In genomic region chr1:59671953-59672305, GRCh38 we compare ENCODE assay signal across 24 cellular contexts.
DNase-seq lines count a peak whose midpoint lies in the region; ATAC-seq, FAIRE-seq and TF ChIP-seq lines count a peak whose summit lies in the region.
"Had no signal": no experiment of that assay in that cellular context is flagged by ENCODE, and none has a peak within 500 bp of the region (broad histone marks: within the 10 kb centered on the region; RNA-seq: fewer than 3 reads in every experiment).

No MANE protein-coding gene starts in this region.

- no peak overlapping the region for H3K4me2 ChIP-seq in keratinocyte (ENCODE audit: control insufficient read depth, extremely low read depth, insufficient read depth, low read depth, low read length)
- H3K4me2 ChIP-seq: KMS-11 had no signal

- DNase-seq in Caco-2 (no peak), body of pancreas (no peak), keratinocyte (ENCODE audit: low read depth, low spot score) (no peak), prostate gland (ENCODE audit: low spot score) (no peak), cerebellar cortex (ENCODE audit: low spot score) (no peak), SKM-1 (lab: John Stamatoyannopoulos, UW; ENCODE audit: unreplicated experiment) (no peak)
- DNase-seq: AML-193; CD8-positive, alpha-beta memory T cell; GDM1; HCEC 1CT; MV-4-11; NCI-H1694; NCI-H2081 treated with DMSO at 0.1 percent for 48 hours; NCI-H446 treated with DMSO at 0.1 percent for 48 hours; NCI-H526 treated with DMSO at 0.1 percent for 48 hours; OCI-M1 had no signal

- no peaks in the 10 kb centered on the region for H3K27me3 ChIP-seq in Caco-2 (replicated peaks; ENCODE audit: control insufficient read depth, insufficient read depth, low read length)
- H3K27me3 ChIP-seq in body of pancreas = no peaks in the 10 kb centered on the region
- no peaks in the 10 kb centered on the region for H3K27me3 ChIP-seq in keratinocyte (ENCODE audit: control insufficient read depth, extremely low read depth, insufficient read depth, low read length)
- H3K27me3 ChIP-seq in prostate gland (replicated peaks; ENCODE audit: insufficient read depth) = no peaks in the 10 kb centered on the region
- H3K27me3 ChIP-seq: SJSA1 had no signal

- H3K27me3 Mint-ChIP-seq in Caco-2 (ENCODE audit: insufficient read depth, unreplicated experiment) = no peaks in the 10 kb centered on the region
- H3K27me3 Mint-ChIP-seq: CD8-positive, alpha-beta memory T cell had no signal

- no peak overlapping the region for H3K4me3 ChIP-seq in Caco-2 (ENCODE audit: low read depth, low read length)
- no peak overlapping the region for H3K4me3 ChIP-seq in body of pancreas
- no peak overlapping the region for H3K4me3 ChIP-seq in keratinocyte (ENCODE audit: control insufficient read depth in 2 of 3, extremely low read depth in 1 of 3, insufficient read depth in 2 of 3, low read depth in 1 of 3, low read length in 3 of 3)
- no peak overlapping the region for H3K4me3 ChIP-seq in prostate gland
- H3K4me3 ChIP-seq: SJSA1 had no signal

- no peaks in the 10 kb centered on the region for H3K9me3 Mint-ChIP-seq in Caco-2 (ENCODE audit: unreplicated experiment)
- H3K9me3 Mint-ChIP-seq: CD8-positive, alpha-beta memory T cell had no signal

- CTCF ChIA-PET in Caco-2 (lab: Charles Lee) = no interaction called here

- H3K9me3 ChIP-seq in Caco-2 (no peaks in the 10 kb centered on the region), body of pancreas (no peaks in the 10 kb centered on the region), keratinocyte (ENCODE audit: control insufficient read depth, low read depth, low read length) (no peaks in the 10 kb centered on the region), prostate gland (no peaks in the 10 kb centered on the region)

- no TSS peak for BruUV-seq in Caco-2 (replicated peaks; lab: Mats Ljungman, UMichigan)

- H3K9ac ChIP-seq in keratinocyte (ENCODE audit: control insufficient read depth, extremely low read depth, insufficient read depth, low read length) = no peak overlapping the region
- H3K9ac ChIP-seq: KMS-11 had no signal

- H3K27ac ChIP-seq in body of pancreas (peak overlapping the region in 3 of 4 donors; percentile 8 to 84 (median 73)), keratinocyte (ENCODE audit: control insufficient read depth, insufficient read depth, low read length) (peak overlapping the region; percentile 99), prostate gland (peak overlapping the region; percentile 70 to 73)
- H3K27ac ChIP-seq: C4-2B, KMS-11 had no signal

- H3K4me3 Mint-ChIP-seq in Caco-2 (ENCODE audit: unreplicated experiment) = no peak overlapping the region
- H3K4me3 Mint-ChIP-seq: CD8-positive, alpha-beta memory T cell had no signal

- no peak for FAIRE-seq in keratinocyte (lab: Jason Lieb, UNC)
- FAIRE-seq: HTR-8/SVneo, RCC 7860 had no signal

- peaks cover 16% of the 10 kb centered on the region for H3K4me1 Mint-ChIP-seq in Caco-2 (ENCODE audit: low read depth, unreplicated experiment)
- H3K4me1 Mint-ChIP-seq: CD8-positive, alpha-beta memory T cell had no signal

- TF ChIP-seq CTCF in Caco-2 (IDR thresholded peaks at IDR 0.05; ENCODE audit: insufficient read depth in 1 of 2, low read depth in 1 of 2, low read length in 1 of 2, severe bottlenecking in 1 of 2, unreplicated experiment in 1 of 2) (no peak), body of pancreas (IDR thresholded peaks at IDR 0.05) (no peak), keratinocyte (optimal IDR thresholded peaks at IDR 0.05 in 1 of 3, IDR thresholded peaks at IDR 0.05 in 1 of 3, conservative IDR thresholded peaks at IDR 0.05 in 1 of 3; ENCODE audit: extremely low read depth in 1 of 3, insufficient read depth in 2 of 3, low read length in 3 of 3) (no peak), prostate gland (IDR thresholded peaks at IDR 0.05) (no peak)

- H3K4me1 ChIP-seq in Caco-2 (peaks cover 9% of the 10 kb centered on the region; the same call in 1 of the 2 replicates), body of pancreas (peaks cover 53% of the 10 kb centered on the region), keratinocyte (ENCODE audit: control insufficient read depth, extremely low read depth, insufficient read depth, low read length) (peaks cover 57% of the 10 kb centered on the region), prostate gland (replicated peaks) (peaks cover 10% of the 10 kb centered on the region)

- ATAC-seq in body of pancreas = no peak
- ATAC-seq in GM18511 (IDR thresholded peaks at IDR 0.05; ENCODE audit: unreplicated experiment) = no peak
- no peak for ATAC-seq in HG03045 (IDR thresholded peaks at IDR 0.05; ENCODE audit: unreplicated experiment)
- ATAC-seq: Right ventricle myocardium inferior had no signal

- WGBS in body of pancreas, 2 donors = 69 to 86% methylated on average over 4 of the region's 4 CpGs
- WGBS in prostate gland = 92% methylated on average over 4 of the region's 4 CpGs

- no peaks in the 10 kb centered on the region for H3K36me3 ChIP-seq in Caco-2 (ENCODE audit: control insufficient read depth, insufficient read depth, low read length)
- H3K36me3 ChIP-seq in body of pancreas (replicated peaks in 1 of 2; ENCODE audit: insufficient read depth in 1 of 2, low read depth in 2 of 2) = no peaks in the 10 kb centered on the region
- H3K36me3 ChIP-seq in keratinocyte (ENCODE audit: control insufficient read depth in 2 of 2, extremely low read depth in 1 of 2, insufficient read depth in 2 of 2, low read length in 2 of 2) = no peaks in the 10 kb centered on the region
- H3K36me3 ChIP-seq in prostate gland = no peaks in the 10 kb centered on the region
- H3K36me3 ChIP-seq: SJSA1 had no signal

- intact Hi-C loops in Caco-2 (cut with micrococcal nuclease; ENCODE audit: unreplicated experiment) (no loop called here), body of pancreas (cut with DNase I) (no loop called here), prostate gland (cut with DNase I) (loop anchor here (5.0 kb wide), 1 partner anchor 75 kb away; no protein-coding TSS in a partner anchor)

- dilution Hi-C loops in keratinocyte (cut with MboI; ENCODE audit: extremely low pct_ligation_motif_present, low sequenced_read_pairs) = no loop called here

- TF ChIP-seq POLR2A in body of pancreas (IDR thresholded peaks at IDR 0.05) = no peak
- no peak for TF ChIP-seq POLR2A in prostate gland (IDR thresholded peaks at IDR 0.05)

- peak overlapping the region; percentile 55 for H3K27ac Mint-ChIP-seq in Caco-2 (ENCODE audit: unreplicated experiment)
- H3K27ac Mint-ChIP-seq: CD8-positive, alpha-beta memory T cell had no signal

- no peaks in the 10 kb centered on the region for H3K36me3 Mint-ChIP-seq in Caco-2 (ENCODE audit: insufficient read depth, unreplicated experiment)

- no peak overlapping the region for H2AFZ ChIP-seq in keratinocyte (ENCODE audit: control insufficient read depth, low read length)

- POLR2A ChIA-PET in Caco-2 (lab: Charles Lee) = no interaction called here

- no peaks in the 10 kb centered on the region for H3K9me1 ChIP-seq in keratinocyte (ENCODE audit: control insufficient read depth, extremely low read depth, insufficient read depth, low read length)

- H4K20me1 ChIP-seq in keratinocyte (ENCODE audit: control insufficient read depth, extremely low read depth, insufficient read depth, low read length) = no peaks in the 10 kb centered on the region

- H3K79me2 ChIP-seq in keratinocyte (ENCODE audit: control insufficient read depth, insufficient read depth, low read length) = no peaks in the 10 kb centered on the region
